In genomic region chrX:128310912-128311311, GRCh38 we compare ENCODE assay signal across 8 cellular contexts.
"Had no signal": no experiment of that assay in that cellular context is flagged by ENCODE, and none has a peak within 500 bp of the region (broad histone marks: within the 10 kb centered on the region; RNA-seq: fewer than 3 reads in every experiment).

No MANE protein-coding gene starts in this region.

- H3K27me3 Mint-ChIP-seq: IgD-negative memory B cell had no signal

- H3K4me1 Mint-ChIP-seq: IgD-negative memory B cell had no signal

- DNase-seq: IMR-90, KBM-7, KG1 had no signal

- H3K27ac Mint-ChIP-seq: IgD-negative memory B cell had no signal

- H3K4me3 ChIP-seq: K562 had no signal

- H3K36me3 Mint-ChIP-seq: IgD-negative memory B cell had no signal

- H3K27ac ChIP-seq: HL-60, KMS-11 had no signal

- H3K4me3 Mint-ChIP-seq: IgD-negative memory B cell had no signal

- ATAC-seq: HepG2, K562 had no signal
